ENCODE assay signal across 1 cellular context in genomic region chr9:16535555-16535954, GRCh38.
TF ChIP-seq lines count a peak whose summit lies in the region.

No MANE protein-coding gene starts in this region.

TF ChIP-seq in IMR-90, 13 proteins besides CTCF, POLR2A, EP300 and RAD21:
- no peak for TF ChIP-seq CHD1 (IDR thresholded peaks at IDR 0.05; ENCODE audit: low read depth, low read length)
- TF ChIP-seq MXI1 (IDR thresholded peaks at IDR 0.05; ENCODE audit: borderline replicate concordance, low read depth, low read length), result no peak
- no peak for TF ChIP-seq SMC3 (IDR thresholded peaks at IDR 0.05; ENCODE audit: low read depth, low read length)
- TF ChIP-seq BHLHE40 (IDR thresholded peaks at IDR 0.05; ENCODE audit: low read depth, low read length), result no peak
- TF ChIP-seq CEBPB (IDR thresholded peaks at IDR 0.05; ENCODE audit: low read depth, low read length), result no peak
- no peak for TF ChIP-seq MAZ (IDR thresholded peaks at IDR 0.05; ENCODE audit: borderline replicate concordance, low read depth, low read length)
- no peak for TF ChIP-seq NFE2L2 (IDR thresholded peaks at IDR 0.05; ENCODE audit: low read depth, low read length)
- no peak for TF ChIP-seq USF2 (IDR thresholded peaks at IDR 0.05; ENCODE audit: low read depth, low read length)
- TF ChIP-seq RFX5 (IDR thresholded peaks at IDR 0.05; ENCODE audit: low read depth, low read length), result no peak
- no peak for TF ChIP-seq FOS (IDR thresholded peaks at IDR 0.05; ENCODE audit: low read depth, low read length)
- no peak for TF ChIP-seq MAFK (IDR thresholded peaks at IDR 0.05; ENCODE audit: low read depth, low read length)
- TF ChIP-seq RCOR1 (IDR thresholded peaks at IDR 0.05; ENCODE audit: insufficient replicate concordance, low read length), result no peak
